ENCODE assay signal across 8 cellular contexts in genomic region chr3:88058322-88058592, GRCh38. TPM values are rescaled to one million over a fixed set of nuclear protein-coding genes. Genes with fewer than 3 reads are reported as not detected.
DNase-seq lines count a peak whose midpoint lies in the region; ATAC-seq and TF ChIP-seq lines count a peak whose summit lies in the region.

No MANE protein-coding gene starts in this region.

- H3K4me3 Mint-ChIP-seq in nephron progenitor cell: peak overlapping the region; percentile 98

- intact Hi-C loops in IMR-90 (cut with micrococcal nuclease) (loop anchor here (2.0 to 5.0 kb wide), 5 partner anchors 53 to 1086 kb away; no protein-coding TSS in a partner anchor), colonic mucosa (cut with DNase I) (no loop called here)

- H4K20me1 ChIP-seq in IMR-90 (ENCODE audit: insufficient read depth, low read length): peaks cover 22% of the 10 kb centered on the region

- TF ChIP-seq POLR2A in IMR-90 (IDR thresholded peaks at IDR 0.05; ENCODE audit: low read depth, low read length): no peak

- H3K9me3 Mint-ChIP-seq in nephron progenitor cell: no peaks in the 10 kb centered on the region

- H3K14ac ChIP-seq in IMR-90 (replicated peaks; ENCODE audit: low read depth, low read length): peak overlapping the region; percentile 98

- H3K27ac ChIP-seq in IMR-90 (ENCODE audit: insufficient read depth, low read length) (peak overlapping the region; percentile 99), colonic mucosa (peak overlapping the region; percentile 96)

- H3K9me3 ChIP-seq in IMR-90 (ENCODE audit: control insufficient read depth, insufficient read depth, low read length): no peaks in the 10 kb centered on the region
- H3K9me3 ChIP-seq in colonic mucosa: no peaks in the 10 kb centered on the region

- peaks cover 41% of the 10 kb centered on the region for H3K36me3 Mint-ChIP-seq in nephron progenitor cell (ENCODE audit: low read depth)

- no peak overlapping the region for H2BK20ac ChIP-seq in IMR-90 (ENCODE audit: low read depth, low read length)

- ATAC-seq in GM19351 (IDR thresholded peaks at IDR 0.05; ENCODE audit: unreplicated experiment): peak; percentile 14
- peak; percentile 30 for ATAC-seq in IMR-90 (ENCODE audit: low read depth)
- ATAC-seq in HG03460 (IDR thresholded peaks at IDR 0.05; ENCODE audit: unreplicated experiment): no peak

- H4K8ac ChIP-seq in IMR-90 (ENCODE audit: low read depth in 2 of 2, low read length in 2 of 2): peak overlapping the region; percentile 65 to 90

- H4K5ac ChIP-seq in IMR-90 (ENCODE audit: low read depth, low read length): peak overlapping the region; percentile 55

- BruUV-seq in IMR-90 (replicated peaks; lab: Mats Ljungman, UMichigan): no TSS peak

- CTCF ChIA-PET in IMR-90 (lab: Yijun Ruan, JAX): no interaction called here

- H3K9ac ChIP-seq in IMR-90 (ENCODE audit: low read depth, low read length) (peak overlapping the region; percentile 98), colonic mucosa (ENCODE audit: low read depth in 2 of 2, low read length in 2 of 2) (peak overlapping the region; percentile 67 to 73)

- in situ Hi-C loops in IMR-90 (cut with MboI; ENCODE audit: low sequenced_read_pairs): no loop called here

- peak overlapping the region; percentile 74 for H2AK9ac ChIP-seq in IMR-90 (replicated peaks; ENCODE audit: low read depth, low read length, poor library complexity)

- peak overlapping the region; percentile 26 for H3K18ac ChIP-seq in IMR-90 (ENCODE audit: low read depth, low read length)

- H3K4me1 ChIP-seq in IMR-90 (ENCODE audit: control insufficient read depth, insufficient read depth, low read length): 0 out of 2 replicates have a peak, but pooled peaks cover 1% of the 10 kb centered on the region
- H3K4me1 ChIP-seq in colonic mucosa: peaks cover 4% of the 10 kb centered on the region

- TF ChIP-seq CTCF in IMR-90 (conservative IDR thresholded peaks at IDR 0.05; ENCODE audit: low read depth, low read length): no peak
- TF ChIP-seq CTCF in colonic mucosa (IDR thresholded peaks at IDR 0.05): no peak
- TF ChIP-seq CTCF in nephron progenitor cell (IDR thresholded peaks at IDR 0.05): no peak

- H2BK5ac ChIP-seq in IMR-90 (ENCODE audit: low read depth, low read length, poor library complexity, severe bottlenecking): peak overlapping the region; percentile 95

- H3K79me1 ChIP-seq in IMR-90 (ENCODE audit: low read depth in 1 of 2, low read length in 2 of 2): peaks cover 7 to 31% of the 10 kb centered on the region in 2 experiments

- no peaks in the 10 kb centered on the region for H3K27me3 ChIP-seq in IMR-90 (ENCODE audit: control insufficient read depth, insufficient read depth, low read length)
- no peaks in the 10 kb centered on the region for H3K27me3 ChIP-seq in colonic mucosa

- dilution Hi-C loops in IMR-90 (cut with HindIII; ENCODE audit: low sequenced_read_pairs, unreplicated experiment): no loop called here

- H4K91ac ChIP-seq in IMR-90 (ENCODE audit: insufficient read depth, low read depth, low read length): peak overlapping the region; percentile 68; the same call in 1 of the 2 replicates

- peak overlapping the region; percentile 57; the same call in 1 of the 3 replicates for H2BK15ac ChIP-seq in IMR-90 (ENCODE audit: low read depth, low read length)

- peak overlapping the region; percentile 87 for H3K4me3 ChIP-seq in IMR-90 (ENCODE audit: insufficient read depth, low read depth, low read length)
- H3K4me3 ChIP-seq in colonic mucosa: peak overlapping the region; percentile 87

- H3K9me1 ChIP-seq in IMR-90 (ENCODE audit: insufficient read depth, low read length): peaks cover 4% of the 10 kb centered on the region; the same call in 1 of the 2 replicates

- no CpG with 5 or more reads among the region's 23 CpGs for WGBS in IMR-90 (ENCODE audit: extremely low coverage in 2 of 2, insufficient read length in 1 of 2), 2 experiments

- no peak for TF ChIP-seq RAD21 in IMR-90 (IDR thresholded peaks at IDR 0.05; ENCODE audit: low read length)

- H3K56ac ChIP-seq in IMR-90 (ENCODE audit: extremely low read depth, insufficient read depth, low read length): peak overlapping the region; percentile 92

- peak overlapping the region; percentile 86; the same call in 1 of the 2 replicates for H3K4ac ChIP-seq in IMR-90 (ENCODE audit: low read depth, low read length)

- POLR2A ChIA-PET in IMR-90 (lab: Charles Lee; ENCODE audit: unreplicated experiment): interaction anchor here (1.1 kb wide), 1 partner anchor 10 kb away, joined by 4 read pairs; no protein-coding TSS in a partner anchor

- H2AK5ac ChIP-seq in IMR-90 (ENCODE audit: low read depth, low read length): no peak overlapping the region

- peak overlapping the region; percentile 10; the same call in 1 of the 2 replicates for H2BK120ac ChIP-seq in IMR-90 (ENCODE audit: low read depth, low read length)

- peak overlapping the region; percentile 92 for H3K23ac ChIP-seq in IMR-90 (ENCODE audit: low read depth, low read length)

- peak overlapping the region; percentile 98 for H3K27ac Mint-ChIP-seq in nephron progenitor cell

- peak overlapping the region; percentile 98 for H2AFZ ChIP-seq in IMR-90 (replicated peaks; ENCODE audit: low read length, poor library complexity)

- H3K36me3 ChIP-seq in IMR-90 (ENCODE audit: control insufficient read depth, insufficient read depth, low read length): peaks cover 7% of the 10 kb centered on the region
- no peaks in the 10 kb centered on the region for H3K36me3 ChIP-seq in colonic mucosa

- H3K27me3 Mint-ChIP-seq in nephron progenitor cell (ENCODE audit: low read depth, poor library complexity): no peaks in the 10 kb centered on the region

- H3K4me2 ChIP-seq in IMR-90 (ENCODE audit: low read depth, low read length): peak overlapping the region; percentile 92

- H3K4me1 Mint-ChIP-seq in nephron progenitor cell: peaks cover 56% of the 10 kb centered on the region

- DNase-seq in IMR-90 (no peak), colonic mucosa (no peak), nephron progenitor cell (no peak), NCI-H2196 (lab: John Stamatoyannopoulos, UW; ENCODE audit: unreplicated experiment) (no peak), islet precursor cell (no peak)
- DNase-seq in NK-92 treated with Interleukin-12 subunit alpha and Interleukin-12 subunit beta, amount 100 ng/mL, for 24 hours (lab: John Stamatoyannopoulos, UW): no peak

TF ChIP-seq in IMR-90, 13 proteins besides CTCF, POLR2A, EP300 and RAD21:
- TF ChIP-seq, protein P1, sequence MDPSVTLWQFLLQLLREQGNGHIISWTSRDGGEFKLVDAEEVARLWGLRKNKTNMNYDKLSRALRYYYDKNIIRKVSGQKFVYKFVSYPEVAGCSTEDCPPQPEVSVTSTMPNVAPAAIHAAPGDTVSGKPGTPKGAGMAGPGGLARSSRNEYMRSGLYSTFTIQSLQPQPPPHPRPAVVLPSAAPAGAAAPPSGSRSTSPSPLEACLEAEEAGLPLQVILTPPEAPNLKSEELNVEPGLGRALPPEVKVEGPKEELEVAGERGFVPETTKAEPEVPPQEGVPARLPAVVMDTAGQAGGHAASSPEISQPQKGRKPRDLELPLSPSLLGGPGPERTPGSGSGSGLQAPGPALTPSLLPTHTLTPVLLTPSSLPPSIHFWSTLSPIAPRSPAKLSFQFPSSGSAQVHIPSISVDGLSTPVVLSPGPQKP (IDR thresholded peaks at IDR 0.05; ENCODE audit: borderline replicate concordance, low read depth, low read length): no peak
- TF ChIP-seq USF2 (IDR thresholded peaks at IDR 0.05; ENCODE audit: low read depth, low read length) (no peak), RCOR1 (IDR thresholded peaks at IDR 0.05; ENCODE audit: insufficient replicate concordance, low read length) (no peak), BHLHE40 (IDR thresholded peaks at IDR 0.05; ENCODE audit: low read depth, low read length) (no peak), MXI1 (IDR thresholded peaks at IDR 0.05; ENCODE audit: borderline replicate concordance, low read depth, low read length) (0 out of 2 replicates have a peak, but pooled peaks have one; percentile 3), FOS (IDR thresholded peaks at IDR 0.05; ENCODE audit: low read depth, low read length) (no peak), SMC3 (IDR thresholded peaks at IDR 0.05; ENCODE audit: low read depth, low read length) (no peak), MAZ (IDR thresholded peaks at IDR 0.05; ENCODE audit: borderline replicate concordance, low read depth, low read length) (no peak), CEBPB (IDR thresholded peaks at IDR 0.05; ENCODE audit: low read depth, low read length) (no peak), CHD1 (IDR thresholded peaks at IDR 0.05; ENCODE audit: low read depth, low read length) (0 out of 2 replicates have a peak, but pooled peaks have one; percentile 19), NFE2L2 (IDR thresholded peaks at IDR 0.05; ENCODE audit: low read depth, low read length) (no peak)

RNA-seq across cellular contexts. Expression of gene CGGBP1, which starts 0.5 kb away (rescaled TPM):
- total RNA-seq in IMR-90 (2012; rRNA removed) (37.8 and 42.1 TPM in 2 replicates), colonic mucosa (10 to 100 TPM; 48.6 to 57.7 TPM)
- 45.5 and 47.7 TPM in 2 replicates for polyA plus RNA-seq in IMR-90 (2012; rRNA removed)
- polyA plus RNA-seq in IMR-90 (2012; cell fraction: cytosol; rRNA removed): 14.8 and 31.7 TPM in 2 replicates
- 11.5 and 99.1 TPM in 2 replicates for polyA plus RNA-seq in IMR-90 (2012; cell fraction: nucleus; rRNA removed; ENCODE audit: low replicate concordance)

RNA-seq across cellular contexts. Expression of gene ZNF654, which starts 0.8 kb away (rescaled TPM):
- total RNA-seq in IMR-90 (2012; rRNA removed) (11.5 and 21.1 TPM in 2 replicates), colonic mucosa (10 to 100 TPM; 12.1 to 24.5 TPM)
- polyA plus RNA-seq in IMR-90 (2012; rRNA removed): 2.3 and 3.3 TPM in 2 replicates
- 1.3 and 1.9 TPM in 2 replicates for polyA plus RNA-seq in IMR-90 (2012; cell fraction: cytosol; rRNA removed)
- 0.99 and 4.7 TPM in 2 replicates for polyA plus RNA-seq in IMR-90 (2012; cell fraction: nucleus; rRNA removed; ENCODE audit: low replicate concordance)
